8 cellular contexts compared by ENCODE assay signal in the genomic region with DNA sequence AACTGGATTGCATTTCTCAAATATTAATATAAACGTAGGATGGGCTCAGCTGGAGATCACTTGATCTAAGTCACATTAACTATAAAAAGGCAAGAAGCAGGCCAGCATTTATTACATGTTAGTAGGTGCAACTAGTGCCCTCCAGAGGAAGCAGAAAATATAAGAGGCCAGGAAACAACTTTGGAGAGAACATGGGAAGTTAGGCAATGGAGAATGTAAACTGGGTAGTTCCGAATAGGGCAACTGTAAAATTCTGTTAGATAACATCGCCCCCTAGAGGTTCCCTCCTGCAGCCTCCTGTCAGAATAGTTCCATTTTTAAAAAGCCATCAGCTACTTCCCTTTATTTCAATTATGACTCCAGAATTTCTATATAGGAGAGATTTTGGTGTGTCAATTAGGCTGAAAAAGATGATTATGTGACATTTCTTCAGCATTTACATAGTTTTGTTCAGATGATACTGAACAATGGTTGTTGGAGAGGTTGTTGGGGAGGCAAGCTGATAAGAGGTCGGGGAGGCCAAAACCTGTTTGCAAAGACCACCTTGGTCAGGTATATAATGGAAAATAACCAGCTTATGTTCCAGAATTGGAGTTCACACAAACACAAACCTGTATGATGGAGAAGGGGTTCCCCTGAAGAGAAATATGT. TPM values are rescaled to one million over a fixed set of nuclear protein-coding genes. Genes with fewer than 3 reads are reported as not detected.
DNase-seq lines count a peak whose midpoint lies in the region; ATAC-seq and TF ChIP-seq lines count a peak whose summit lies in the region.

No MANE protein-coding gene starts in this region.

- H3K27me3 ChIP-seq in ascending aorta (no peaks in the 10 kb centered on the region), right cardiac atrium (ENCODE audit: control insufficient read depth, insufficient read depth) (no peaks in the 10 kb centered on the region), gastrocnemius medialis (no peaks in the 10 kb centered on the region)

- H3K27ac ChIP-seq in ascending aorta (no peak overlapping the region), right cardiac atrium (ENCODE audit: low read length) (no peak overlapping the region), gastrocnemius medialis (no peak overlapping the region)

- TF ChIP-seq POLR2A in gastrocnemius medialis (IDR thresholded peaks at IDR 0.05), result no peak

- in situ Hi-C loops in SK-MEL-5 (cut with HindIII; ENCODE audit: low pct_unique_long_range_greater_than_20kb, low sequenced_read_pairs), result no loop called here
- in situ Hi-C loops in gastrocnemius medialis (cut with MboI; ENCODE audit: low sequenced_read_pairs in 4 of 4), result no loop called here

- 26% methylated on average over 4 of the region's 4 CpGs for WGBS in right cardiac atrium

- peak; percentile 33 to 73 (median 57) for TF ChIP-seq CTCF in ascending aorta (IDR thresholded peaks at IDR 0.05)
- peak; percentile 44 to 76 (median 55) for TF ChIP-seq CTCF in gastrocnemius medialis (IDR thresholded peaks at IDR 0.05 in 4 of 5, conservative IDR thresholded peaks at IDR 0.05 in 1 of 5)

- ATAC-seq in HG02571 (IDR thresholded peaks at IDR 0.05; ENCODE audit: unreplicated experiment) (peak; percentile 59), right cardiac atrium (peak; percentile 91 to 93), gastrocnemius medialis (peak; percentile 77 to 96), HG02840 (IDR thresholded peaks at IDR 0.05; ENCODE audit: low FRiP score, unreplicated experiment) (no peak)

- DNase-seq in GM04504 (ENCODE audit: low read depth), result peak; percentile 79
- peak; percentile 91 for DNase-seq in NCI-H1105 treated with DMSO at 0.1 percent for 48 hours (lab: John Stamatoyannopoulos, UW)
- peak; percentile 96 for DNase-seq in SK-MEL-5 (ENCODE audit: low read depth, low spot score)
- DNase-seq in ascending aorta (ENCODE audit: low spot score in 2 of 2), result peak in 1 of 2 donors; percentile 71
- DNase-seq in right cardiac atrium, result peak in 2 of 3 donors; percentile 53 to 56
- DNase-seq in gastrocnemius medialis, result peak; percentile 15 to 35

- no peaks in the 10 kb centered on the region for H3K36me3 ChIP-seq in ascending aorta
- no peaks in the 10 kb centered on the region for H3K36me3 ChIP-seq in gastrocnemius medialis

- no peaks in the 10 kb centered on the region for H3K4me1 ChIP-seq in ascending aorta
- no peaks in the 10 kb centered on the region for H3K4me1 ChIP-seq in right cardiac atrium (ENCODE audit: control insufficient read depth, insufficient read depth, low read length)
- no peaks in the 10 kb centered on the region for H3K4me1 ChIP-seq in gastrocnemius medialis

- intact Hi-C loops in ascending aorta (cut with DNase I), result loop anchor here (10.0 kb wide), 1 partner anchor 285 kb away; no protein-coding TSS in a partner anchor
- intact Hi-C loops in right cardiac atrium (cut with DNase I), result loop anchor here in 3 of 4 donors (10.0 kb wide), 2 partner anchors 165 to 485 kb away; no protein-coding TSS in a partner anchor
- intact Hi-C loops in gastrocnemius medialis (cut with DNase I; ENCODE audit: low total_unique reads), result loop anchor here (1.0 to 10.0 kb wide), 2 partner anchors 285 to 315 kb away; no protein-coding TSS in a partner anchor

- H3K9me3 ChIP-seq in ascending aorta, result no peaks in the 10 kb centered on the region
- no peaks in the 10 kb centered on the region for H3K9me3 ChIP-seq in right cardiac atrium (ENCODE audit: control insufficient read depth, low read length)
- H3K9me3 ChIP-seq in gastrocnemius medialis, result no peaks in the 10 kb centered on the region

- no peak overlapping the region for H3K4me3 ChIP-seq in ascending aorta
- no peak overlapping the region for H3K4me3 ChIP-seq in right cardiac atrium (ENCODE audit: low read length)
- no peak overlapping the region for H3K4me3 ChIP-seq in gastrocnemius medialis

RNA-seq across cellular contexts. Expression of gene CCL28, which starts 22.4 kb away (rescaled TPM):
- 46.8 and 51.4 TPM in 2 replicates for total RNA-seq in SK-MEL-5 (2014; rRNA removed; shearing (Covaris generic))
- polyA plus RNA-seq in SK-MEL-5 (2015; cell fraction: cytosol; rRNA removed), result 24.7 and 25.8 TPM in 2 replicates
- polyA plus RNA-seq in SK-MEL-5 (2015; cell fraction: nucleus; rRNA removed), result 32.2 and 47.6 TPM in 2 replicates
- total RNA-seq in ascending aorta (not detected), right cardiac atrium (1 to 10 TPM in 3 of 4 donors, under 1 TPM in 1; 0.58 to 2.2 (median 1.7) TPM), gastrocnemius medialis (under 1 TPM in 3 of 4 donors, not detected in 1; 0.16 to 0.25 (median 0.19) TPM)
- 1.4 TPM for polyA plus RNA-seq in right cardiac atrium

Comparison
In these comparisons a context has a peak if more than half of its experiments do, and no peak if none do; other contexts are left out.
1. RNA of gene CCL28, which starts 22.4 kb away (total RNA-seq): 46.8 to 51.4 TPM in SK-MEL-5; 0.58 to 2.2 TPM in right cardiac atrium, 0.16 to 0.25 TPM in gastrocnemius medialis and not detected in ascending aorta (single experiment); every median in the first group is over 10 times any median in the second.